In the genomic region with DNA sequence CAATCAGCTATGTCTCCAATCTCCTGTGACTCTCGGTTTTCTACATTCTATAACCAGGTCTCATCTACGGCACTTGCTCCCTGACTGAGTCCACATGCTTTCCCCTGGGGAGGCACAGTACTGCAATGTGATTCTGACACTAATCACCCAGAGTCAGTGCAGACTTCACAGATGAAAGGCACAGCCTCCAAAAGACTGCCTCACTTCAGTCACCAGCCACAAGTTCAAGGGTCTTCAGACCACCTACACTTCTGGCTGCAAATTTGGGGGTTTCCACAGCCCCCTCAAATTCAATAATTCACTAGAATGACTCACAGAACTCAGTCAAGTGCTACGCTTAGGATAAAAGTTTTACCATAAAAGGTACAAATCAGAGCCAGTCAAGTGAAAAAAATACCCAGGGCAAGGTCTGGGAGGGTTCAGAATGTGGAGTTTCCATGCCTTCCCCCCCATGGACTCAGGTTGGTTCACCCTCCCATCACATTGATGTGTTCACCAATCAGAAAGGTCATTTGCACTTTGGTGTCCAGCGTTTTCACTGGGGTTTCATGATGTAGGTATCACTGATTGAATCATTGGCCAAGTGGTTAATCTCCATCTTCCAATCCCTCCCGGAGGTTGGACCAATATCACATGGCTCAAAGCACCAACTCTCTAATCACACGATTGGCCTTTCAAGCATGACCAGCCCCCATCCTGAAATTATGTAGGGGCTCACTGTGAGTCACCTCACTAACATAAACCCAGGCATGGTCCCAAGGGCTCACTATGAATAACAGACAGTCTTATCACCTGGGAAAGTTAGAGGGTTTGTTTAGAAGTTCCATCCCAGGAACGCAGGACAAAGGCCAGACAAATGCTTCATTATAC, we compare ENCODE assay signal across 1 cellular context.
TF ChIP-seq lines count a peak whose summit lies in the region.

No MANE protein-coding gene starts in this region.

TF ChIP-seq in GM12878, 131 proteins besides CTCF, POLR2A, EP300 and RAD21:
- TF ChIP-seq SP1 (IDR thresholded peaks at IDR 0.05; ENCODE audit: low read depth, low read length) (no peak), RFX5 (IDR thresholded peaks at IDR 0.05; ENCODE audit: low read depth, low read length) (no peak), IKZF1 (conservative IDR thresholded peaks at IDR 0.05) (no peak), NR2C1 (IDR thresholded peaks at IDR 0.05) (no peak), SREBF2 (IDR thresholded peaks at IDR 0.05; ENCODE audit: low read length) (no peak), SREBF1 (IDR thresholded peaks at IDR 0.05; ENCODE audit: low read length) (no peak), ZNF207 (IDR thresholded peaks at IDR 0.05; ENCODE audit: borderline replicate concordance) (no peak)
- TF ChIP-seq, protein P1, sequence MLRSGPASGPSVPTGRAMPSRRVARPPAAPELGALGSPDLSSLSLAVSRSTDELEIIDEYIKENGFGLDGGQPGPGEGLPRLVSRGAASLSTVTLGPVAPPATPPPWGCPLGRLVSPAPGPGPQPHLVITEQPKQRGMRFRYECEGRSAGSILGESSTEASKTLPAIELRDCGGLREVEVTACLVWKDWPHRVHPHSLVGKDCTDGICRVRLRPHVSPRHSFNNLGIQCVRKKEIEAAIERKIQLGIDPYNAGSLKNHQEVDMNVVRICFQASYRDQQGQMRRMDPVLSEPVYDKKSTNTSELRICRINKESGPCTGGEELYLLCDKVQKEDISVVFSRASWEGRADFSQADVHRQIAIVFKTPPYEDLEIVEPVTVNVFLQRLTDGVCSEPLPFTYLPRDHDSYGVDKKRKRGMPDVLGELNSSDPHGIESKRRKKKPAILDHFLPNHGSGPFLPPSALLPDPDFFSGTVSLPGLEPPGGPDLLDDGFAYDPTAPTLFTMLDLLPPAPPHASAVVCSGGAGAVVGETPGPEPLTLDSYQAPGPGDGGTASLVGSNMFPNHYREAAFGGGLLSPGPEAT (IDR thresholded peaks at IDR 0.05; ENCODE audit: low read depth), result no peak
- TF ChIP-seq, protein P2, sequence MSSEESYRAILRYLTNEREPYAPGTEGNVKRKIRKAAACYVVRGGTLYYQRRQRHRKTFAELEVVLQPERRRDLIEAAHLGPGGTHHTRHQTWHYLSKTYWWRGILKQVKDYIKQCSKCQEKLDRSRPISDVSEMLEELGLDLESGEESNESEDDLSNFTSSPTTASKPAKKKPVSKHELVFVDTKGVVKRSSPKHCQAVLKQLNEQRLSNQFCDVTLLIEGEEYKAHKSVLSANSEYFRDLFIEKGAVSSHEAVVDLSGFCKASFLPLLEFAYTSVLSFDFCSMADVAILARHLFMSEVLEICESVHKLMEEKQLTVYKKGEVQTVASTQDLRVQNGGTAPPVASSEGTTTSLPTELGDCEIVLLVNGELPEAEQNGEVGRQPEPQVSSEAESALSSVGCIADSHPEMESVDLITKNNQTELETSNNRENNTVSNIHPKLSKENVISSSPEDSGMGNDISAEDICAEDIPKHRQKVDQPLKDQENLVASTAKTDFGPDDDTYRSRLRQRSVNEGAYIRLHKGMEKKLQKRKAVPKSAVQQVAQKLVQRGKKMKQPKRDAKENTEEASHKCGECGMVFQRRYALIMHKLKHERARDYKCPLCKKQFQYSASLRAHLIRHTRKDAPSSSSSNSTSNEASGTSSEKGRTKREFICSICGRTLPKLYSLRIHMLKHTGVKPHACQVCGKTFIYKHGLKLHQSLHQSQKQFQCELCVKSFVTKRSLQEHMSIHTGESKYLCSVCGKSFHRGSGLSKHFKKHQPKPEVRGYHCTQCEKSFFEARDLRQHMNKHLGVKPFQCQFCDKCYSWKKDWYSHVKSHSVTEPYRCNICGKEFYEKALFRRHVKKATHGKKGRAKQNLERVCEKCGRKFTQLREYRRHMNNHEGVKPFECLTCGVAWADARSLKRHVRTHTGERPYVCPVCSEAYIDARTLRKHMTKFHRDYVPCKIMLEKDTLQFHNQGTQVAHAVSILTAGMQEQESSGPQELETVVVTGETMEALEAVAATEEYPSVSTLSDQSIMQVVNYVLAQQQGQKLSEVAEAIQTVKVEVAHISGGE (CRISPR knock-in tag; IDR thresholded peaks at IDR 0.05), result no peak
- TF ChIP-seq, protein P3, sequence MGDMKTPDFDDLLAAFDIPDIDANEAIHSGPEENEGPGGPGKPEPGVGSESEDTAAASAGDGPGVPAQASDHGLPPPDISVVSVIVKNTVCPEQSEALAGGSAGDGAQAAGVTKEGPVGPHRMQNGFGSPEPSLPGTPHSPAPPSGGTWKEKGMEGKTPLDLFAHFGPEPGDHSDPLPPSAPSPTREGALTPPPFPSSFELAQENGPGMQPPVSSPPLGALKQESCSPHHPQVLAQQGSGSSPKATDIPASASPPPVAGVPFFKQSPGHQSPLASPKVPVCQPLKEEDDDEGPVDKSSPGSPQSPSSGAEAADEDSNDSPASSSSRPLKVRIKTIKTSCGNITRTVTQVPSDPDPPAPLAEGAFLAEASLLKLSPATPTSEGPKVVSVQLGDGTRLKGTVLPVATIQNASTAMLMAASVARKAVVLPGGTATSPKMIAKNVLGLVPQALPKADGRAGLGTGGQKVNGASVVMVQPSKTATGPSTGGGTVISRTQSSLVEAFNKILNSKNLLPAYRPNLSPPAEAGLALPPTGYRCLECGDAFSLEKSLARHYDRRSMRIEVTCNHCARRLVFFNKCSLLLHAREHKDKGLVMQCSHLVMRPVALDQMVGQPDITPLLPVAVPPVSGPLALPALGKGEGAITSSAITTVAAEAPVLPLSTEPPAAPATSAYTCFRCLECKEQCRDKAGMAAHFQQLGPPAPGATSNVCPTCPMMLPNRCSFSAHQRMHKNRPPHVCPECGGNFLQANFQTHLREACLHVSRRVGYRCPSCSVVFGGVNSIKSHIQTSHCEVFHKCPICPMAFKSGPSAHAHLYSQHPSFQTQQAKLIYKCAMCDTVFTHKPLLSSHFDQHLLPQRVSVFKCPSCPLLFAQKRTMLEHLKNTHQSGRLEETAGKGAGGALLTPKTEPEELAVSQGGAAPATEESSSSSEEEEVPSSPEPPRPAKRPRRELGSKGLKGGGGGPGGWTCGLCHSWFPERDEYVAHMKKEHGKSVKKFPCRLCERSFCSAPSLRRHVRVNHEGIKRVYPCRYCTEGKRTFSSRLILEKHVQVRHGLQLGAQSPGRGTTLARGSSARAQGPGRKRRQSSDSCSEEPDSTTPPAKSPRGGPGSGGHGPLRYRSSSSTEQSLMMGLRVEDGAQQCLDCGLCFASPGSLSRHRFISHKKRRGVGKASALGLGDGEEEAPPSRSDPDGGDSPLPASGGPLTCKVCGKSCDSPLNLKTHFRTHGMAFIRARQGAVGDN (IDR thresholded peaks at IDR 0.05), result no peak
